ENCODE assay signal across 9 cellular contexts in genomic region chr19:5805465-5806132, GRCh38. TPM values are rescaled to one million over a fixed set of nuclear protein-coding genes. Genes with fewer than 3 reads are reported as not detected.
DNase-seq lines count a peak whose midpoint lies in the region; ATAC-seq, FAIRE-seq and TF ChIP-seq lines count a peak whose summit lies in the region.
"Had no signal": no experiment of that assay in that cellular context is flagged by ENCODE, and none has a peak within 500 bp of the region (broad histone marks: within the 10 kb centered on the region; RNA-seq: fewer than 3 reads in every experiment).

No MANE protein-coding gene starts in this region.

- DNase-seq in ACHN (peak; percentile 66), GM12892 (ENCODE audit: insufficient read length) (peak; percentile 53), NCI-H345 (lab: John Stamatoyannopoulos, UW) (peak; percentile 81), endodermal cell (peak; percentile 97)
- peak; percentile 66 for DNase-seq in activated CD4-positive, alpha-beta T cell treated with anti-CD3 and anti-CD28 coated beads, Interleukin-2, amount 50 U/mL, for 1 hour

- no peaks in the 10 kb centered on the region for H3K36me3 ChIP-seq in endodermal cell (ENCODE audit: control insufficient read depth, insufficient read depth, low read length)
- H3K36me3 ChIP-seq in mucosa of rectum (ENCODE audit: control insufficient read depth in 2 of 2, insufficient read depth in 2 of 2, low read length in 2 of 2) = no peaks in the 10 kb centered on the region
- no peaks in the 10 kb centered on the region for H3K36me3 ChIP-seq in urinary bladder (ENCODE audit: insufficient read depth)

- ATAC-seq in HG02852 (IDR thresholded peaks at IDR 0.05; ENCODE audit: unreplicated experiment) = no peak

- in situ Hi-C loops in ACHN (cut with HindIII; ENCODE audit: low pct_ligation_motif_present, low pct_unique_long_range_greater_than_20kb, low sequenced_read_pairs) = no loop called here

- peak overlapping the region; percentile 69 for H3K4me3 ChIP-seq in endodermal cell (ENCODE audit: low read length)
- H3K4me3 ChIP-seq in mucosa of rectum (ENCODE audit: low read length in 2 of 2) = peak overlapping the region; percentile 26 to 48
- peak overlapping the region; percentile 38 for H3K4me3 ChIP-seq in urinary bladder (ENCODE audit: low read depth, low read length)

- no peak for FAIRE-seq in GM12892 (lab: Jason Lieb, UNC)
- FAIRE-seq: islet of Langerhans had no signal

- WGBS in endodermal cell (ENCODE audit: insufficient coverage in 1 of 2, insufficient read length in 1 of 2), 2 experiments = 2 to 5% methylated on average over 8 to 46 of the region's 46 CpGs
- 2% methylated on average over 46 of the region's 46 CpGs for WGBS in urinary bladder

- no peak overlapping the region for H3K9ac ChIP-seq in endodermal cell (ENCODE audit: extremely low read depth, low read length, poor library complexity, severe bottlenecking)
- H3K9ac ChIP-seq in mucosa of rectum (ENCODE audit: low read depth in 1 of 2, low read length in 2 of 2) = peak overlapping the region; percentile 12 to 14

- H3K4me3 Mint-ChIP-seq in endodermal cell = peak overlapping the region; percentile 62

- H3K4me1 Mint-ChIP-seq in endodermal cell = peaks cover 8% of the 10 kb centered on the region

- H3K9me3 ChIP-seq in endodermal cell (ENCODE audit: control insufficient read depth, low read length) (no peaks in the 10 kb centered on the region), mucosa of rectum (ENCODE audit: control insufficient read depth in 2 of 2, low read length in 2 of 2) (no peaks in the 10 kb centered on the region)

- H3K27me3 Mint-ChIP-seq in endodermal cell (ENCODE audit: insufficient read depth) = peaks cover 31% of the 10 kb centered on the region

- H3K36me3 Mint-ChIP-seq in endodermal cell (ENCODE audit: low read depth) = no peaks in the 10 kb centered on the region

- no peaks in the 10 kb centered on the region for H3K4me1 ChIP-seq in endodermal cell (ENCODE audit: control insufficient read depth, insufficient read depth, low read length)
- peaks cover 11% of the 10 kb centered on the region in 2 donors for H3K4me1 ChIP-seq in mucosa of rectum (ENCODE audit: control insufficient read depth in 2 of 2, insufficient read depth in 2 of 2, low read length in 2 of 2)
- no peaks in the 10 kb centered on the region for H3K4me1 ChIP-seq in urinary bladder (ENCODE audit: insufficient read depth)

- H3K27ac ChIP-seq in endodermal cell (ENCODE audit: low read depth, low read length) (no peak overlapping the region), mucosa of rectum (ENCODE audit: low read depth in 2 of 2, low read length in 2 of 2) (peak overlapping the region; percentile 17 to 42), urinary bladder (ENCODE audit: low read depth) (no peak overlapping the region)

- H3K9me3 Mint-ChIP-seq in endodermal cell = no peaks in the 10 kb centered on the region

- TF ChIP-seq CTCF in endodermal cell (conservative IDR thresholded peaks at IDR 0.05) = peak; percentile 92

- TF ChIP-seq POLR2A in GM12892 (IDR thresholded peaks at IDR 0.05; ENCODE audit: low read depth, low read length) = no peak

- H3K27me3 ChIP-seq in endodermal cell (ENCODE audit: control insufficient read depth, insufficient read depth, low read length, poor library complexity, severe bottlenecking) (peaks cover 19% of the 10 kb centered on the region), mucosa of rectum (ENCODE audit: control insufficient read depth in 2 of 2, insufficient read depth in 2 of 2, low read length in 2 of 2) (peaks cover 0 to 2% of the 10 kb centered on the region in 2 donors)

- no peak overlapping the region for H3K27ac Mint-ChIP-seq in endodermal cell

RNA-seq across cellular contexts. Expression of gene NRTN, which starts 0.7 kb away (rescaled TPM):
- not detected for polyA plus RNA-seq in GM12892 (2012; ENCODE audit: missing spikeins)
- total RNA-seq in endodermal cell (1 to 10 TPM; 5.8 to 6.4 TPM), urinary bladder (2.5 TPM)
- polyA plus RNA-seq in endodermal cell (2013, experiment 1 of 2) = 6.4 TPM
- polyA plus RNA-seq in endodermal cell (2013, experiment 2 of 2) = 7.2 TPM
- 9.8 TPM for polyA plus RNA-seq in urinary bladder

RNA-seq across cellular contexts. Expression of gene DUS3L, which starts 14.6 kb away (rescaled TPM):
- 31.9 TPM for polyA plus RNA-seq in GM12892 (2012; ENCODE audit: missing spikeins)
- total RNA-seq in endodermal cell (10 to 100 TPM; 19.6 to 36.8 TPM), urinary bladder (9.6 TPM)
- polyA plus RNA-seq in endodermal cell (2013, experiment 1 of 2) = 25.8 TPM
- polyA plus RNA-seq in endodermal cell (2013, experiment 2 of 2) = 20.2 TPM
- 32.8 TPM for polyA plus RNA-seq in urinary bladder

RNA-seq across cellular contexts. Expression of gene PRR22, which starts 21.1 kb away (rescaled TPM):
- 0.32 TPM for polyA plus RNA-seq in GM12892 (2012; ENCODE audit: missing spikeins)
- total RNA-seq in endodermal cell (1 to 10 TPM; 1.9 to 3.6 TPM), urinary bladder (0.48 TPM)
- polyA plus RNA-seq in endodermal cell (2013, experiment 1 of 2) = 2.1 TPM
- polyA plus RNA-seq in endodermal cell (2013, experiment 2 of 2) = 2.1 TPM
- polyA plus RNA-seq in urinary bladder = 2.3 TPM

RNA-seq across cellular contexts. Expression of gene FUT6, which starts 33.9 kb away (rescaled TPM):
- polyA plus RNA-seq in GM12892 (2012; ENCODE audit: missing spikeins) = not detected
- not detected for total RNA-seq in endodermal cell
- polyA plus RNA-seq in endodermal cell (2013, experiment 1 of 2) = not detected
- not detected for polyA plus RNA-seq in endodermal cell (2013, experiment 2 of 2)
- not detected for total RNA-seq in urinary bladder
- polyA plus RNA-seq in urinary bladder = 0.03 TPM

RNA-seq across cellular contexts. Expression of gene FUT3, which starts 45.6 kb away (rescaled TPM):
- polyA plus RNA-seq in GM12892 (2012; ENCODE audit: missing spikeins) = 0.81 TPM
- total RNA-seq in endodermal cell = 1 to 10 TPM in 1 of 2 donors, not detected in 1; 1.3 TPM
- 0.78 TPM for polyA plus RNA-seq in endodermal cell (2013, experiment 1 of 2)
- polyA plus RNA-seq in endodermal cell (2013, experiment 2 of 2) = 0.46 TPM
- total RNA-seq in urinary bladder = 0.63 TPM
- polyA plus RNA-seq in urinary bladder = 0.29 TPM

Comparison
In these comparisons a context has a peak if more than half of its experiments do, and no peak if none do; other contexts are left out.
1. H3K27ac ChIP-seq: peak in mucosa of rectum (2 of 2); none in endodermal cell (single experiment) and urinary bladder (single experiment).
2. Peak in every context shown above with its lines, with median percentiles within 50 percentile points of each other: DNase-seq and H3K4me3 ChIP-seq.